ENCODE assay signal across 2 cellular contexts in the genomic region with DNA sequence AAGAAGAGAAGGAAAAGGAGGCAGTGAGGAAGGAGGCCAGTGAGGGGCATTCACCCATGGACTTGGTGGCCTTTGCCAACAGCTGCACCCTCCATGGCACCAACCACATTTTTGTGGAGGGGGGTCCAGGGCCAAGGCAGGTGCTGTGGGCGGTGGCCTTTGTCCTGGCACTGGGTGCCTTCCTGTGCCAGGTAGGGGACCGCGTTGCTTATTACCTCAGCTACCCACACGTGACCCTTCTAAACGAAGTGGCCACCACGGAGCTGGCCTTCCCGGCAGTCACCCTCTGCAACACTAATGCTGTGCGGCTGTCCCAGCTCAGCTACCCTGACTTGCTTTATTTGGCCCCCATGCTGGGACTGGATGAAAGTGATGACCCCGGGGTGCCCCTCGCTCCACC.
TF ChIP-seq lines count a peak whose summit lies in the region.

No MANE protein-coding gene starts in this region.

TF ChIP-seq in HEK293, 187 proteins besides CTCF, POLR2A, EP300 and RAD21:
- no peak for TF ChIP-seq ZNF37A (tag by site-specific recombination; IDR thresholded peaks at IDR 0.05)
- TF ChIP-seq ZNF600 (tag by site-specific recombination; IDR thresholded peaks at IDR 0.05): no peak
- no peak for TF ChIP-seq ZNF623 (tag by site-specific recombination; IDR thresholded peaks at IDR 0.05)
- TF ChIP-seq, protein P1, sequence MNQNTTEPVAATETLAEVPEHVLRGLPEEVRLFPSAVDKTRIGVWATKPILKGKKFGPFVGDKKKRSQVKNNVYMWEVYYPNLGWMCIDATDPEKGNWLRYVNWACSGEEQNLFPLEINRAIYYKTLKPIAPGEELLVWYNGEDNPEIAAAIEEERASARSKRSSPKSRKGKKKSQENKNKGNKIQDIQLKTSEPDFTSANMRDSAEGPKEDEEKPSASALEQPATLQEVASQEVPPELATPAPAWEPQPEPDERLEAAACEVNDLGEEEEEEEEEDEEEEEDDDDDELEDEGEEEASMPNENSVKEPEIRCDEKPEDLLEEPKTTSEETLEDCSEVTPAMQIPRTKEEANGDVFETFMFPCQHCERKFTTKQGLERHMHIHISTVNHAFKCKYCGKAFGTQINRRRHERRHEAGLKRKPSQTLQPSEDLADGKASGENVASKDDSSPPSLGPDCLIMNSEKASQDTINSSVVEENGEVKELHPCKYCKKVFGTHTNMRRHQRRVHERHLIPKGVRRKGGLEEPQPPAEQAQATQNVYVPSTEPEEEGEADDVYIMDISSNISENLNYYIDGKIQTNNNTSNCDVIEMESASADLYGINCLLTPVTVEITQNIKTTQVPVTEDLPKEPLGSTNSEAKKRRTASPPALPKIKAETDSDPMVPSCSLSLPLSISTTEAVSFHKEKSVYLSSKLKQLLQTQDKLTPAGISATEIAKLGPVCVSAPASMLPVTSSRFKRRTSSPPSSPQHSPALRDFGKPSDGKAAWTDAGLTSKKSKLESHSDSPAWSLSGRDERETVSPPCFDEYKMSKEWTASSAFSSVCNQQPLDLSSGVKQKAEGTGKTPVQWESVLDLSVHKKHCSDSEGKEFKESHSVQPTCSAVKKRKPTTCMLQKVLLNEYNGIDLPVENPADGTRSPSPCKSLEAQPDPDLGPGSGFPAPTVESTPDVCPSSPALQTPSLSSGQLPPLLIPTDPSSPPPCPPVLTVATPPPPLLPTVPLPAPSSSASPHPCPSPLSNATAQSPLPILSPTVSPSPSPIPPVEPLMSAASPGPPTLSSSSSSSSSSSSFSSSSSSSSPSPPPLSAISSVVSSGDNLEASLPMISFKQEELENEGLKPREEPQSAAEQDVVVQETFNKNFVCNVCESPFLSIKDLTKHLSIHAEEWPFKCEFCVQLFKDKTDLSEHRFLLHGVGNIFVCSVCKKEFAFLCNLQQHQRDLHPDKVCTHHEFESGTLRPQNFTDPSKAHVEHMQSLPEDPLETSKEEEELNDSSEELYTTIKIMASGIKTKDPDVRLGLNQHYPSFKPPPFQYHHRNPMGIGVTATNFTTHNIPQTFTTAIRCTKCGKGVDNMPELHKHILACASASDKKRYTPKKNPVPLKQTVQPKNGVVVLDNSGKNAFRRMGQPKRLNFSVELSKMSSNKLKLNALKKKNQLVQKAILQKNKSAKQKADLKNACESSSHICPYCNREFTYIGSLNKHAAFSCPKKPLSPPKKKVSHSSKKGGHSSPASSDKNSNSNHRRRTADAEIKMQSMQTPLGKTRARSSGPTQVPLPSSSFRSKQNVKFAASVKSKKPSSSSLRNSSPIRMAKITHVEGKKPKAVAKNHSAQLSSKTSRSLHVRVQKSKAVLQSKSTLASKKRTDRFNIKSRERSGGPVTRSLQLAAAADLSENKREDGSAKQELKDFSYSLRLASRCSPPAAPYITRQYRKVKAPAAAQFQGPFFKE (tag by site-specific recombination; IDR thresholded peaks at IDR 0.05; ENCODE audit: borderline replicate concordance): no peak
- no peak for TF ChIP-seq ZNF202 (tag by site-specific recombination; IDR thresholded peaks at IDR 0.05; ENCODE audit: borderline replicate concordance)
- TF ChIP-seq, protein P2, sequence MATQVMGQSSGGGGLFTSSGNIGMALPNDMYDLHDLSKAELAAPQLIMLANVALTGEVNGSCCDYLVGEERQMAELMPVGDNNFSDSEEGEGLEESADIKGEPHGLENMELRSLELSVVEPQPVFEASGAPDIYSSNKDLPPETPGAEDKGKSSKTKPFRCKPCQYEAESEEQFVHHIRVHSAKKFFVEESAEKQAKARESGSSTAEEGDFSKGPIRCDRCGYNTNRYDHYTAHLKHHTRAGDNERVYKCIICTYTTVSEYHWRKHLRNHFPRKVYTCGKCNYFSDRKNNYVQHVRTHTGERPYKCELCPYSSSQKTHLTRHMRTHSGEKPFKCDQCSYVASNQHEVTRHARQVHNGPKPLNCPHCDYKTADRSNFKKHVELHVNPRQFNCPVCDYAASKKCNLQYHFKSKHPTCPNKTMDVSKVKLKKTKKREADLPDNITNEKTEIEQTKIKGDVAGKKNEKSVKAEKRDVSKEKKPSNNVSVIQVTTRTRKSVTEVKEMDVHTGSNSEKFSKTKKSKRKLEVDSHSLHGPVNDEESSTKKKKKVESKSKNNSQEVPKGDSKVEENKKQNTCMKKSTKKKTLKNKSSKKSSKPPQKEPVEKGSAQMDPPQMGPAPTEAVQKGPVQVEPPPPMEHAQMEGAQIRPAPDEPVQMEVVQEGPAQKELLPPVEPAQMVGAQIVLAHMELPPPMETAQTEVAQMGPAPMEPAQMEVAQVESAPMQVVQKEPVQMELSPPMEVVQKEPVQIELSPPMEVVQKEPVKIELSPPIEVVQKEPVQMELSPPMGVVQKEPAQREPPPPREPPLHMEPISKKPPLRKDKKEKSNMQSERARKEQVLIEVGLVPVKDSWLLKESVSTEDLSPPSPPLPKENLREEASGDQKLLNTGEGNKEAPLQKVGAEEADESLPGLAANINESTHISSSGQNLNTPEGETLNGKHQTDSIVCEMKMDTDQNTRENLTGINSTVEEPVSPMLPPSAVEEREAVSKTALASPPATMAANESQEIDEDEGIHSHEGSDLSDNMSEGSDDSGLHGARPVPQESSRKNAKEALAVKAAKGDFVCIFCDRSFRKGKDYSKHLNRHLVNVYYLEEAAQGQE (tag by site-specific recombination; IDR thresholded peaks at IDR 0.05): no peak
- TF ChIP-seq, protein P3, sequence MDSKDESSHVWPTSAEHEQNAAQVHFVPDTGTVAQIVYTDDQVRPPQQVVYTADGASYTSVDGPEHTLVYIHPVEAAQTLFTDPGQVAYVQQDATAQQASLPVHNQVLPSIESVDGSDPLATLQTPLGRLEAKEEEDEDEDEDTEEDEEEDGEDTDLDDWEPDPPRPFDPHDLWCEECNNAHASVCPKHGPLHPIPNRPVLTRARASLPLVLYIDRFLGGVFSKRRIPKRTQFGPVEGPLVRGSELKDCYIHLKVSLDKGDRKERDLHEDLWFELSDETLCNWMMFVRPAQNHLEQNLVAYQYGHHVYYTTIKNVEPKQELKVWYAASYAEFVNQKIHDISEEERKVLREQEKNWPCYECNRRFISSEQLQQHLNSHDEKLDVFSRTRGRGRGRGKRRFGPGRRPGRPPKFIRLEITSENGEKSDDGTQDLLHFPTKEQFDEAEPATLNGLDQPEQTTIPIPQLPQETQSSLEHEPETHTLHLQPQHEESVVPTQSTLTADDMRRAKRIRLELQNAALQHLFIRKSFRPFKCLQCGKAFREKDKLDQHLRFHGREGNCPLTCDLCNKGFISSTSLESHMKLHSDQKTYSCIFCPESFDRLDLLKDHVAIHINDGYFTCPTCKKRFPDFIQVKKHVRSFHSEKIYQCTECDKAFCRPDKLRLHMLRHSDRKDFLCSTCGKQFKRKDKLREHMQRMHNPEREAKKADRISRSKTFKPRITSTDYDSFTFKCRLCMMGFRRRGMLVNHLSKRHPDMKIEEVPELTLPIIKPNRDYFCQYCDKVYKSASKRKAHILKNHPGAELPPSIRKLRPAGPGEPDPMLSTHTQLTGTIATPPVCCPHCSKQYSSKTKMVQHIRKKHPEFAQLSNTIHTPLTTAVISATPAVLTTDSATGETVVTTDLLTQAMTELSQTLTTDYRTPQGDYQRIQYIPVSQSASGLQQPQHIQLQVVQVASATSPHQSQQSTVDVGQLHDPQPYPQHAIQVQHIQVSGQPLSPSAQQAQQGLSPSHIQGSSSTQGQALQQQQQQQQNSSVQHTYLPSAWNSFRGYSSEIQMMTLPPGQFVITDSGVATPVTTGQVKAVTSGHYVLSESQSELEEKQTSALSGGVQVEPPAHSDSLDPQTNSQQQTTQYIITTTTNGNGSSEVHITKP (tag by site-specific recombination; IDR thresholded peaks at IDR 0.05): peak; percentile 75

TF ChIP-seq in HepG2, 621 proteins besides CTCF, POLR2A, EP300 and RAD21:
- no peak for TF ChIP-seq ZNF878 (CRISPR knock-in tag; IDR thresholded peaks at IDR 0.05)
- TF ChIP-seq HNRNPL (IDR thresholded peaks at IDR 0.05; ENCODE audit: low read depth, low read length): 0 out of 2 replicates have a peak, but pooled peaks have one; percentile 23
